In the genomic region with DNA sequence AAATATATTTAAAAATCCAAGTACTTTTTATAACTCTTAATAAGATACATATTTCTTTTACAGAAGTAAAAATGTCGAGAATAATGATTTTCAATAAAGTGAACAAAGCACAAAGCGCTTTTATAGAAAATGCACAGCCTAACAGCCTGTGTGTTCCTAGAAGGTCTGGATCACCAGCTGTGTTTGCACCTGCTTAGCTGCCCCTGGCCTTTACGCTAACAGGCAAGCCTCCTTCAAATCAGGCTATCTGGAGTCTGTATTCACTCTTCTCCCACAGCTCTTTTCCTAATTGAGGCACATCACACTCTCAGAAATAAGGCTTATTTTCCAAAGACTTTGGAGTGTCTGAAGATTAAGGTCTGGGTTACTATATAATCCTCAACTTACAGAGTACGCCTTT, we compare ENCODE assay signal across 16 cellular contexts.
A peak's percentile ranks its signal among the peaks of the same experiment; 100 is the strongest.
DNase-seq lines count a peak whose midpoint lies in the region; ATAC-seq and TF ChIP-seq lines count a peak whose summit lies in the region.
"Had no signal": no experiment of that assay in that cellular context is flagged by ENCODE, and none has a peak within 500 bp of the region (broad histone marks: within the 10 kb centered on the region; RNA-seq: fewer than 3 reads in every experiment).

No MANE protein-coding gene starts in this region.

- 87 to 95% methylated on average over 3 to 4 of the region's 4 CpGs for WGBS in endodermal cell (ENCODE audit: insufficient coverage in 1 of 2, insufficient read length in 1 of 2), 2 experiments
- 89 to 94% methylated on average over 4 of the region's 4 CpGs for WGBS in body of pancreas, 2 donors

- no peak for TF ChIP-seq POLR2A in body of pancreas (IDR thresholded peaks at IDR 0.05)

- ATAC-seq in Right ventricle myocardium superior (ENCODE audit: poor library complexity) (no peak), GM18519 (IDR thresholded peaks at IDR 0.05; ENCODE audit: low FRiP score, unreplicated experiment) (no peak), body of pancreas (no peak)

- H3K36me3 Mint-ChIP-seq in endodermal cell (ENCODE audit: low read depth): no peaks in the 10 kb centered on the region

- H3K9ac ChIP-seq in endodermal cell (ENCODE audit: extremely low read depth, low read length, poor library complexity, severe bottlenecking): no peak overlapping the region
- H3K9ac ChIP-seq: BLaER1 had no signal

- intact Hi-C loops in Right ventricle myocardium superior (cut with DNase I) (no loop called here), body of pancreas (cut with DNase I) (no loop called here)

- TF ChIP-seq CTCF in endodermal cell (conservative IDR thresholded peaks at IDR 0.05) (no peak), body of pancreas (IDR thresholded peaks at IDR 0.05) (no peak)

- peak; percentile 8 for DNase-seq in DMS 273 (lab: John Stamatoyannopoulos, UW; ENCODE audit: unreplicated experiment)
- no peak for DNase-seq in DMS 273 treated with DMSO at 0.1 percent for 48 hours (lab: John Stamatoyannopoulos, UW)
- DNase-seq in NCI-H146 (lab: John Stamatoyannopoulos, UW): peak; percentile 86
- peak; percentile 39 for DNase-seq in NCI-H345 treated with DMSO at 0.1 percent for 48 hours (lab: John Stamatoyannopoulos, UW; ENCODE audit: unreplicated experiment)
- no peak for DNase-seq in endodermal cell
- no peak for DNase-seq in Right ventricle myocardium superior
- DNase-seq in body of pancreas: no peak
- DNase-seq: H7, KG1, NCI-H1436, NCI-H526 treated with DMSO at 0.1 percent for 48 hours, T-helper 9 cell had no signal

- H3K4me3 Mint-ChIP-seq in endodermal cell: no peak overlapping the region

- H3K27me3 Mint-ChIP-seq in endodermal cell (ENCODE audit: insufficient read depth): peaks cover 51% of the 10 kb centered on the region

- H3K4me3 ChIP-seq in endodermal cell (ENCODE audit: low read length): no peak overlapping the region
- no peak overlapping the region for H3K4me3 ChIP-seq in body of pancreas
- H3K4me3 ChIP-seq: BLaER1, SJSA1 had no signal

- H3K4me1 ChIP-seq in endodermal cell (ENCODE audit: control insufficient read depth, insufficient read depth, low read length) (peaks cover 15% of the 10 kb centered on the region), body of pancreas (no peaks in the 10 kb centered on the region)
- H3K4me1 ChIP-seq: BLaER1 had no signal

- H3K36me3 ChIP-seq in endodermal cell (ENCODE audit: control insufficient read depth, insufficient read depth, low read length) (no peaks in the 10 kb centered on the region), body of pancreas (replicated peaks in 1 of 2; ENCODE audit: insufficient read depth in 1 of 2, low read depth in 2 of 2) (no peaks in the 10 kb centered on the region)
- H3K36me3 ChIP-seq: BLaER1, SJSA1 had no signal

- H3K27ac ChIP-seq in endodermal cell (ENCODE audit: low read depth, low read length): peak overlapping the region; percentile 64
- no peak overlapping the region for H3K27ac ChIP-seq in body of pancreas
- H3K27ac ChIP-seq: 22Rv1, BLaER1, SJSA1 had no signal

- peaks cover 9% of the 10 kb centered on the region for H3K27me3 ChIP-seq in endodermal cell (ENCODE audit: control insufficient read depth, insufficient read depth, low read length, poor library complexity, severe bottlenecking)
- no peaks in the 10 kb centered on the region for H3K27me3 ChIP-seq in body of pancreas
- H3K27me3 ChIP-seq: BLaER1, SJSA1 had no signal

- no peaks in the 10 kb centered on the region for H3K9me3 Mint-ChIP-seq in endodermal cell

- H3K27ac Mint-ChIP-seq in endodermal cell: no peak overlapping the region

- H3K4me1 Mint-ChIP-seq in endodermal cell: peaks cover 23% of the 10 kb centered on the region

- H3K9me3 ChIP-seq in endodermal cell (ENCODE audit: control insufficient read depth, low read length) (no peaks in the 10 kb centered on the region), body of pancreas (no peaks in the 10 kb centered on the region)
- H3K9me3 ChIP-seq: BLaER1, SJSA1 had no signal

Comparison
In these comparisons a context has a peak if more than half of its experiments do, and no peak if none do; other contexts are left out.
1. DNase-seq: peak in DMS 273 (single experiment), NCI-H146 (single experiment) and NCI-H345 treated with DMSO at 0.1 percent for 48 hours (single experiment); none in DMS 273 treated with DMSO at 0.1 percent for 48 hours (single experiment), endodermal cell (single experiment), Right ventricle myocardium superior (single experiment) and body of pancreas (0 of 4).